Comparison of ENCODE assay signal across 9 cellular contexts in genomic region chr16:89193021-89193575, GRCh38. TPM values are rescaled to one million over a fixed set of nuclear protein-coding genes. Genes with fewer than 3 reads are reported as not detected.
DNase-seq lines count a peak whose midpoint lies in the region; ATAC-seq and TF ChIP-seq lines count a peak whose summit lies in the region.
"Had no signal": no experiment of that assay in that cellular context is flagged by ENCODE, and none has a peak within 500 bp of the region (broad histone marks: within the 10 kb centered on the region; RNA-seq: fewer than 3 reads in every experiment).

No MANE protein-coding gene starts in this region.

- no peak for TF ChIP-seq CTCF in IMR-90 (conservative IDR thresholded peaks at IDR 0.05; ENCODE audit: low read depth, low read length)
- no peak for TF ChIP-seq CTCF in activated CD8-positive, alpha-beta T cell treated with anti-CD3 and anti-CD28 coated beads for 36 hours (IDR thresholded peaks at IDR 0.05)

- in situ Hi-C loops in IMR-90 (cut with MboI; ENCODE audit: low sequenced_read_pairs), result no loop called here

- no peaks in the 10 kb centered on the region for H3K79me1 ChIP-seq in IMR-90 (ENCODE audit: low read depth in 1 of 2, low read length in 2 of 2)

- peaks cover 6% of the 10 kb centered on the region for H3K4me1 ChIP-seq in IMR-90 (ENCODE audit: control insufficient read depth, insufficient read depth, low read length)

- no peak overlapping the region for H3K23ac ChIP-seq in IMR-90 (ENCODE audit: low read depth, low read length)

- H3K36me3 ChIP-seq in IMR-90 (ENCODE audit: control insufficient read depth, insufficient read depth, low read length), result no peaks in the 10 kb centered on the region
- H3K36me3 ChIP-seq: ascending aorta had no signal

- no peak overlapping the region for H2BK20ac ChIP-seq in IMR-90 (ENCODE audit: low read depth, low read length)

- DNase-seq in DMS153 (lab: John Stamatoyannopoulos, UW), result peak; percentile 26
- peak; percentile 86 for DNase-seq in IMR-90
- peak; percentile 85 for DNase-seq in activated CD8-positive, alpha-beta T cell treated with anti-CD3 and anti-CD28 coated beads for 36 hours
- peak; percentile 80 for DNase-seq in left cardiac atrium
- no peak for DNase-seq in stimulated activated effector memory CD8-positive, alpha-beta T cell treated with anti-CD3 and anti-CD28 coated beads, Interleukin-12 subunit alpha, Interleukin-12 subunit beta, amount 100 ng/mL, for 72 hours (ENCODE audit: low spot score in 2 of 2)
- DNase-seq in NCI-H510A treated with DMSO at 0.1 percent for 48 hours (lab: John Stamatoyannopoulos, UW), result no peak
- DNase-seq in H4 (ENCODE audit: low spot score), result no peak
- DNase-seq in central memory CD4-positive, alpha-beta T cell, result no peak

- no peak overlapping the region for H4K5ac ChIP-seq in IMR-90 (ENCODE audit: low read depth, low read length)

- no TSS peak for BruUV-seq in IMR-90 (replicated peaks; lab: Mats Ljungman, UMichigan)

- H3K18ac ChIP-seq in IMR-90 (ENCODE audit: low read depth, low read length), result no peak overlapping the region

- dilution Hi-C loops in IMR-90 (cut with HindIII; ENCODE audit: low sequenced_read_pairs, unreplicated experiment), result no loop called here

- H3K9ac ChIP-seq in IMR-90 (ENCODE audit: low read depth, low read length), result no peak overlapping the region

- intact Hi-C loops in IMR-90 (cut with micrococcal nuclease), result no loop called here
- intact Hi-C loops in activated CD8-positive, alpha-beta T cell treated with anti-CD3 and anti-CD28 coated beads for 36 hours (cut with micrococcal nuclease), result no loop called here
- intact Hi-C loops in left cardiac atrium (cut with DNase I), result no loop called here

- H3K27me3 Mint-ChIP-seq in activated CD8-positive, alpha-beta T cell treated with anti-CD3 and anti-CD28 coated beads for 36 hours, result no peaks in the 10 kb centered on the region

- no peak overlapping the region for H2BK5ac ChIP-seq in IMR-90 (ENCODE audit: low read depth, low read length, poor library complexity, severe bottlenecking)

- no peak overlapping the region for H2BK120ac ChIP-seq in IMR-90 (ENCODE audit: low read depth, low read length)

- peak overlapping the region; percentile 50; the same call in 1 of the 2 replicates for H2AK5ac ChIP-seq in IMR-90 (ENCODE audit: low read depth, low read length)

- TF ChIP-seq RAD21 in IMR-90 (IDR thresholded peaks at IDR 0.05; ENCODE audit: low read length), result no peak

- peak overlapping the region; percentile 70 for H3K4me2 ChIP-seq in IMR-90 (ENCODE audit: low read depth, low read length)

- peak overlapping the region in 1 of 2 experiments; percentile 69; a peak in 1 of 4 replicates for H4K8ac ChIP-seq in IMR-90 (ENCODE audit: low read depth in 2 of 2, low read length in 2 of 2)

- peak overlapping the region; percentile 18; the same call in 1 of the 2 replicates for H3K27ac ChIP-seq in IMR-90 (ENCODE audit: insufficient read depth, low read length)
- H3K27ac ChIP-seq: ascending aorta had no signal

- no peaks in the 10 kb centered on the region; the same call in 1 of the 2 replicates for H4K20me1 ChIP-seq in IMR-90 (ENCODE audit: insufficient read depth, low read length)

- ATAC-seq in IMR-90 (ENCODE audit: low read depth) (peak; percentile 77), left cardiac atrium (peak; percentile 59 to 75)
- peak; percentile 82 for ATAC-seq in activated CD8-positive, alpha-beta T cell treated with anti-CD3 and anti-CD28 coated beads for 36 hours
- peak; percentile 36 for ATAC-seq in stimulated activated effector memory CD8-positive, alpha-beta T cell treated with anti-CD3 and anti-CD28 coated beads, Interleukin-12 subunit alpha, Interleukin-12 subunit beta, amount 100 ng/mL, for 72 hours

- no peak overlapping the region for H2BK15ac ChIP-seq in IMR-90 (ENCODE audit: low read depth, low read length)

- H3K9me3 ChIP-seq in IMR-90 (ENCODE audit: control insufficient read depth, insufficient read depth, low read length), result no peaks in the 10 kb centered on the region
- H3K9me3 ChIP-seq: ascending aorta had no signal

- no peak for TF ChIP-seq POLR2A in IMR-90 (IDR thresholded peaks at IDR 0.05; ENCODE audit: low read depth, low read length)

- CTCF ChIA-PET in IMR-90 (lab: Yijun Ruan, JAX), result no interaction called here
- CTCF ChIA-PET in activated CD8-positive, alpha-beta T cell treated with anti-CD3 and anti-CD28 coated beads for 36 hours (lab: Charles Lee), result no interaction called here

- peak overlapping the region; percentile 39; the same call in 1 of the 2 replicates for H3K4me3 ChIP-seq in IMR-90 (ENCODE audit: insufficient read depth, low read depth, low read length)

- peaks cover 3% of the 10 kb centered on the region; the same call in 1 of the 2 replicates for H3K9me1 ChIP-seq in IMR-90 (ENCODE audit: insufficient read depth, low read length)

- H2AFZ ChIP-seq in IMR-90 (replicated peaks; ENCODE audit: low read length, poor library complexity), result peak overlapping the region; percentile 87

- H3K14ac ChIP-seq in IMR-90 (replicated peaks; ENCODE audit: low read depth, low read length), result no peak overlapping the region

- POLR2A ChIA-PET in IMR-90 (lab: Charles Lee; ENCODE audit: unreplicated experiment), result no interaction called here
- POLR2A ChIA-PET in activated CD8-positive, alpha-beta T cell treated with anti-CD3 and anti-CD28 coated beads for 36 hours (lab: Charles Lee), result no interaction called here

- no peak overlapping the region for H3K4ac ChIP-seq in IMR-90 (ENCODE audit: low read depth, low read length)

- H3K4me1 Mint-ChIP-seq in activated CD8-positive, alpha-beta T cell treated with anti-CD3 and anti-CD28 coated beads for 36 hours (ENCODE audit: low read depth), result no peaks in the 10 kb centered on the region
- no peaks in the 10 kb centered on the region for H3K4me1 Mint-ChIP-seq in stimulated activated effector memory CD8-positive, alpha-beta T cell treated with anti-CD3 and anti-CD28 coated beads, Interleukin-12 subunit alpha, Interleukin-12 subunit beta, amount 100 ng/mL, for 72 hours

- H3K27me3 ChIP-seq in IMR-90 (ENCODE audit: control insufficient read depth, insufficient read depth, low read length), result no peaks in the 10 kb centered on the region; the same call in 1 of the 2 replicates
- H3K27me3 ChIP-seq: ascending aorta had no signal

- no peak overlapping the region for H2AK9ac ChIP-seq in IMR-90 (replicated peaks; ENCODE audit: low read depth, low read length, poor library complexity)

- H3K27ac Mint-ChIP-seq in activated CD8-positive, alpha-beta T cell treated with anti-CD3 and anti-CD28 coated beads for 36 hours, result no peak overlapping the region
- no peak overlapping the region for H3K27ac Mint-ChIP-seq in stimulated activated effector memory CD8-positive, alpha-beta T cell treated with anti-CD3 and anti-CD28 coated beads, Interleukin-12 subunit alpha, Interleukin-12 subunit beta, amount 100 ng/mL, for 72 hours

- 0% methylated on average over 1 of the region's 34 CpGs; no CpG with 5 or more reads in 1 of the 2 experiments for WGBS in IMR-90 (ENCODE audit: extremely low coverage in 2 of 2, insufficient read length in 1 of 2), 2 experiments

- no peak overlapping the region for H3K4me3 Mint-ChIP-seq in activated CD8-positive, alpha-beta T cell treated with anti-CD3 and anti-CD28 coated beads for 36 hours
- no peak overlapping the region for H3K4me3 Mint-ChIP-seq in stimulated activated effector memory CD8-positive, alpha-beta T cell treated with anti-CD3 and anti-CD28 coated beads, Interleukin-12 subunit alpha, Interleukin-12 subunit beta, amount 100 ng/mL, for 72 hours

- H4K91ac ChIP-seq in IMR-90 (ENCODE audit: insufficient read depth, low read depth, low read length), result no peak overlapping the region

- H3K9me3 Mint-ChIP-seq in activated CD8-positive, alpha-beta T cell treated with anti-CD3 and anti-CD28 coated beads for 36 hours, result no peaks in the 10 kb centered on the region
- H3K9me3 Mint-ChIP-seq in stimulated activated effector memory CD8-positive, alpha-beta T cell treated with anti-CD3 and anti-CD28 coated beads, Interleukin-12 subunit alpha, Interleukin-12 subunit beta, amount 100 ng/mL, for 72 hours, result no peaks in the 10 kb centered on the region

- H3K56ac ChIP-seq in IMR-90 (ENCODE audit: extremely low read depth, insufficient read depth, low read length), result no peak overlapping the region

- no peaks in the 10 kb centered on the region for H3K36me3 Mint-ChIP-seq in activated CD8-positive, alpha-beta T cell treated with anti-CD3 and anti-CD28 coated beads for 36 hours (ENCODE audit: low read depth)
- H3K36me3 Mint-ChIP-seq in stimulated activated effector memory CD8-positive, alpha-beta T cell treated with anti-CD3 and anti-CD28 coated beads, Interleukin-12 subunit alpha, Interleukin-12 subunit beta, amount 100 ng/mL, for 72 hours, result no peaks in the 10 kb centered on the region

TF ChIP-seq in IMR-90, 13 proteins besides CTCF, POLR2A, EP300 and RAD21 (continues in another document):
- no peak for TF ChIP-seq CEBPB (IDR thresholded peaks at IDR 0.05; ENCODE audit: low read depth, low read length)
- no peak for TF ChIP-seq RFX5 (IDR thresholded peaks at IDR 0.05; ENCODE audit: low read depth, low read length)
- TF ChIP-seq BHLHE40 (IDR thresholded peaks at IDR 0.05; ENCODE audit: low read depth, low read length), result no peak
- no peak for TF ChIP-seq MAFK (IDR thresholded peaks at IDR 0.05; ENCODE audit: low read depth, low read length)
- no peak for TF ChIP-seq NFE2L2 (IDR thresholded peaks at IDR 0.05; ENCODE audit: low read depth, low read length)

RNA-seq across cellular contexts. Expression of gene SLC22A31, which starts 7.2 kb away (rescaled TPM):
- total RNA-seq in IMR-90 (2012; rRNA removed) (0.18 and 0.56 TPM in 2 replicates), left cardiac atrium (under 1 TPM in 1 of 2 donors, not detected in 1; 0.27 TPM)
- polyA plus RNA-seq in IMR-90 (2012; rRNA removed), result 5.0 and 5.5 TPM in 2 replicates
- 2.8 and 4.2 TPM in 2 replicates for polyA plus RNA-seq in IMR-90 (2012; cell fraction: cytosol; rRNA removed)
- 48.5 and 137 TPM in 2 replicates for polyA plus RNA-seq in IMR-90 (2012; cell fraction: nucleus; rRNA removed; ENCODE audit: low replicate concordance)
- under 1 TPM; 0.16 to 0.20 TPM for total RNA-seq in activated CD8-positive, alpha-beta T cell treated with anti-CD3 and anti-CD28 coated beads for 36 hours
- total RNA-seq in H4 (2014; rRNA removed; shearing (Covaris generic)), result not detected in 2 replicates
- total RNA-seq: ascending aorta had no signal

RNA-seq across cellular contexts. Expression of gene CDH15, which starts 21.6 kb away (rescaled TPM):
- total RNA-seq in IMR-90 (2012; rRNA removed) (0.18 and 0.28 TPM in 2 replicates), left cardiac atrium (under 1 TPM in 1 of 2 donors, not detected in 1; 0.09 TPM)
- polyA plus RNA-seq in IMR-90 (2012; rRNA removed), result 0.62 and 0.65 TPM in 2 replicates
- polyA plus RNA-seq in IMR-90 (2012; cell fraction: cytosol; rRNA removed), result 0.74 and 0.78 TPM in 2 replicates
- polyA plus RNA-seq in IMR-90 (2012; cell fraction: nucleus; rRNA removed; ENCODE audit: low replicate concordance), result 0.42 and 0.99 TPM in 2 replicates
- total RNA-seq in activated CD8-positive, alpha-beta T cell treated with anti-CD3 and anti-CD28 coated beads for 36 hours, result not detected
- total RNA-seq in H4 (2014; rRNA removed; shearing (Covaris generic)), result 0.17 TPM in 1 of 2 replicates, not detected in the other
- total RNA-seq: ascending aorta had no signal

RNA-seq across cellular contexts. Expression of gene ZNF778, which starts 24.4 kb away (rescaled TPM):
- 8.3 and 9.9 TPM in 2 replicates for total RNA-seq in IMR-90 (2012; rRNA removed)
- polyA plus RNA-seq in IMR-90 (2012; rRNA removed), result 4.1 and 5.6 TPM in 2 replicates
- polyA plus RNA-seq in IMR-90 (2012; cell fraction: cytosol; rRNA removed), result 1.6 and 2.1 TPM in 2 replicates
- 10.5 and 11.8 TPM in 2 replicates for polyA plus RNA-seq in IMR-90 (2012; cell fraction: nucleus; rRNA removed; ENCODE audit: low replicate concordance)
- 1 to 10 TPM; 4.3 to 6.2 TPM for total RNA-seq in activated CD8-positive, alpha-beta T cell treated with anti-CD3 and anti-CD28 coated beads for 36 hours
- 1 to 10 TPM; 7.5 to 9.8 TPM for total RNA-seq in left cardiac atrium
- total RNA-seq in H4 (2014; rRNA removed; shearing (Covaris generic)), result 2.6 and 11.0 TPM in 2 replicates

Comparison
In these comparisons a context has a peak if more than half of its experiments do, and no peak if none do; other contexts are left out.
1. DNase-seq: peak in DMS153 (single experiment), IMR-90 (single experiment), activated CD8-positive, alpha-beta T cell treated with anti-CD3 and anti-CD28 coated beads for 36 hours (single experiment) and left cardiac atrium (single experiment); none in stimulated activated effector memory CD8-positive, alpha-beta T cell treated with anti-CD3 and anti-CD28 coated beads, Interleukin-12 subunit alpha, Interleukin-12 subunit beta, amount 100 ng/mL, for 72 hours (0 of 2), NCI-H510A treated with DMSO at 0.1 percent for 48 hours (single experiment), H4 (single experiment) and central memory CD4-positive, alpha-beta T cell (single experiment).
2. Peak in every context shown above with its lines, with median percentiles within 50 percentile points of each other: ATAC-seq.